Comparison of ENCODE assay signal across 16 cellular contexts in genomic region chr20:36929290-36929689, GRCh38. TPM values are rescaled to one million over a fixed set of nuclear protein-coding genes. Genes with fewer than 3 reads are reported as not detected.
A peak's percentile ranks its signal among the peaks of the same experiment; 100 is the strongest.
DNase-seq lines count a peak whose midpoint lies in the region; ATAC-seq lines count a peak whose summit lies in the region.
"Had no signal": no experiment of that assay in that cellular context is flagged by ENCODE, and none has a peak within 500 bp of the region (broad histone marks: within the 10 kb centered on the region; RNA-seq: fewer than 3 reads in every experiment).

No MANE protein-coding gene starts in this region.

- H3K9me3 ChIP-seq in effector memory CD4-positive, alpha-beta T cell (ENCODE audit: control insufficient read depth, low read length), result no peaks in the 10 kb centered on the region
- H3K9me3 ChIP-seq: esophagus squamous epithelium had no signal

- H3K27ac Mint-ChIP-seq in activated T-cell treated with anti-CD3 and anti-CD28 coated beads, Interleukin-2, amount 50 U/mL, for 72 hours, result peak overlapping the region; percentile 98
- H3K27ac Mint-ChIP-seq: activated B cell treated with CpG ODN at 0.5 μM for 24 hours; memory B cell; stimulated activated naive B cell treated with anti-CD40 and anti-IgM and Interleukin-4, amounts not matched to agents 10 μg/mL and 1 μg/mL and 100 μg/mL, for 72 hours had no signal

- no peak for DNase-seq in activated T-cell treated with anti-CD3 and anti-CD28 coated beads, Interleukin-2, amount 50 U/mL, for 72 hours
- DNase-seq in activated T-cell treated with anti-CD3 and anti-CD28 coated beads for 4 hours, result no peak
- DNase-seq in NCI-H226, result peak; percentile 31
- no peak for DNase-seq in effector memory CD4-positive, alpha-beta T cell
- DNase-seq in renal cortical epithelial cell (ENCODE audit: low read depth), result peak; percentile 60
- DNase-seq in NCI-H1436 treated with DMSO at 0.1 percent for 48 hours (lab: John Stamatoyannopoulos, UW), result no peak
- DNase-seq in activated gamma-delta T cell (lab: John Stamatoyannopoulos, UW), result no peak
- no peak for DNase-seq in T-helper 9 cell
- DNase-seq: activated B cell treated with CpG ODN at 0.5 μM for 24 hours; central memory CD4-positive, alpha-beta T cell; esophagus squamous epithelium; GOT3; stimulated activated CD4-positive, alpha-beta T cell treated with anti-CD3 and anti-CD28 coated beads, Interleukin-2, amount 100 ng/mL, for 24 hours; stimulated activated naive B cell treated with anti-CD40 and anti-IgM and Interleukin-4, amounts not matched to agents 10 μg/mL and 1 μg/mL and 100 μg/mL, for 72 hours had no signal

- no peaks in the 10 kb centered on the region for H3K27me3 ChIP-seq in effector memory CD4-positive, alpha-beta T cell (replicated peaks; ENCODE audit: control insufficient read depth, insufficient read depth, low read length, poor library complexity, severe bottlenecking)
- H3K27me3 ChIP-seq: esophagus squamous epithelium had no signal

- H3K4me3 ChIP-seq in effector memory CD4-positive, alpha-beta T cell (ENCODE audit: insufficient read depth, low read depth, low read length, poor library complexity, severe bottlenecking), result no peak overlapping the region
- H3K4me3 ChIP-seq: esophagus squamous epithelium had no signal

- H3K4me1 Mint-ChIP-seq in activated T-cell treated with anti-CD3 and anti-CD28 coated beads, Interleukin-2, amount 50 U/mL, for 72 hours (ENCODE audit: low read depth), result peaks cover 49% of the 10 kb centered on the region
- H3K4me1 Mint-ChIP-seq: memory B cell had no signal

- H3K36me3 ChIP-seq in effector memory CD4-positive, alpha-beta T cell (ENCODE audit: control insufficient read depth, insufficient read depth, low read length), result peaks cover 73% of the 10 kb centered on the region

- peaks cover 34% of the 10 kb centered on the region for H3K4me1 ChIP-seq in effector memory CD4-positive, alpha-beta T cell (ENCODE audit: control insufficient read depth, insufficient read depth, low read length, poor library complexity, severe bottlenecking)
- H3K4me1 ChIP-seq: parathyroid adenoma had no signal

- H3K27ac ChIP-seq in effector memory CD4-positive, alpha-beta T cell (ENCODE audit: insufficient read depth, low read length, poor library complexity, severe bottlenecking), result peak overlapping the region; percentile 28
- H3K27ac ChIP-seq: parathyroid adenoma had no signal

- no peak for ATAC-seq in activated T-cell treated with anti-CD3 and anti-CD28 coated beads, Interleukin-2, amount 50 U/mL, for 72 hours (replicated peaks in 1 of 2)
- ATAC-seq: stimulated activated naive B cell treated with anti-CD40 and anti-IgM and Interleukin-4, amounts not matched to agents 10 μg/mL and 1 μg/mL and 100 μg/mL, for 72 hours had no signal

- H3K9me3 Mint-ChIP-seq in activated T-cell treated with anti-CD3 and anti-CD28 coated beads, Interleukin-2, amount 50 U/mL, for 72 hours, result no peaks in the 10 kb centered on the region
- H3K9me3 Mint-ChIP-seq: activated B cell treated with CpG ODN at 0.5 μM for 24 hours; memory B cell; stimulated activated naive B cell treated with anti-CD40 and anti-IgM and Interleukin-4, amounts not matched to agents 10 μg/mL and 1 μg/mL and 100 μg/mL, for 72 hours had no signal

- no peaks in the 10 kb centered on the region for H3K27me3 Mint-ChIP-seq in activated T-cell treated with anti-CD3 and anti-CD28 coated beads, Interleukin-2, amount 50 U/mL, for 72 hours (ENCODE audit: low read depth)
- H3K27me3 Mint-ChIP-seq: activated B cell treated with CpG ODN at 0.5 μM for 24 hours; memory B cell; stimulated activated naive B cell treated with anti-CD40 and anti-IgM and Interleukin-4, amounts not matched to agents 10 μg/mL and 1 μg/mL and 100 μg/mL, for 72 hours had no signal

- peaks cover 11 to 44% of the 10 kb centered on the region in 2 donors for H3K36me3 Mint-ChIP-seq in activated T-cell treated with anti-CD3 and anti-CD28 coated beads, Interleukin-2, amount 50 U/mL, for 72 hours (ENCODE audit: insufficient read depth in 2 of 2)

- H3K4me3 Mint-ChIP-seq in activated T-cell treated with anti-CD3 and anti-CD28 coated beads, Interleukin-2, amount 50 U/mL, for 72 hours, result no peak overlapping the region
- H3K4me3 Mint-ChIP-seq: activated B cell treated with CpG ODN at 0.5 μM for 24 hours; memory B cell; stimulated activated naive B cell treated with anti-CD40 and anti-IgM and Interleukin-4, amounts not matched to agents 10 μg/mL and 1 μg/mL and 100 μg/mL, for 72 hours had no signal

RNA-seq across cellular contexts. Expression of gene SAMHD1, which starts 22.2 kb away (rescaled TPM):
- 10 to 100 TPM; 33.2 to 49.2 TPM for total RNA-seq in activated T-cell treated with anti-CD3 and anti-CD28 coated beads, Interleukin-2, amount 50 U/mL, for 72 hours
- total RNA-seq in renal cortical epithelial cell, result 21.6 and 33.5 TPM in 2 replicates

RNA-seq across cellular contexts. Expression of gene TLDC2, which starts 53.4 kb away (rescaled TPM):
- not detected for total RNA-seq in activated T-cell treated with anti-CD3 and anti-CD28 coated beads, Interleukin-2, amount 50 U/mL, for 72 hours
- 0.35 and 0.50 TPM in 2 replicates for total RNA-seq in renal cortical epithelial cell
- total RNA-seq: activated B cell treated with CpG ODN at 0.5 μM for 24 hours had no signal

Comparison
In these comparisons a context has a peak if more than half of its experiments do, and no peak if none do; other contexts are left out.
1. DNase-seq: peak in NCI-H226 (single experiment) and renal cortical epithelial cell (single experiment); none in activated T-cell treated with anti-CD3 and anti-CD28 coated beads, Interleukin-2, amount 50 U/mL, for 72 hours (0 of 2), activated T-cell treated with anti-CD3 and anti-CD28 coated beads for 4 hours (single experiment), effector memory CD4-positive, alpha-beta T cell (0 of 3), NCI-H1436 treated with DMSO at 0.1 percent for 48 hours (single experiment), activated gamma-delta T cell (single experiment) and T-helper 9 cell (single experiment).